ENCODE assay signal across 13 cellular contexts in genomic region chr11:70226967-70227366, GRCh38. TPM values are rescaled to one million over a fixed set of nuclear protein-coding genes. Genes with fewer than 3 reads are reported as not detected.
DNase-seq lines count a peak whose midpoint lies in the region; ATAC-seq and TF ChIP-seq lines count a peak whose summit lies in the region.
"Had no signal": no experiment of that assay in that cellular context is flagged by ENCODE, and none has a peak within 500 bp of the region (broad histone marks: within the 10 kb centered on the region; RNA-seq: fewer than 3 reads in every experiment).

No MANE protein-coding gene starts in this region.

- no peak for DNase-seq in AG09309 (ENCODE audit: low read depth)
- DNase-seq in H7: peak; percentile 72
- DNase-seq in SKM-1 (lab: John Stamatoyannopoulos, UW; ENCODE audit: unreplicated experiment): peak; percentile 17
- DNase-seq in glutamatergic neuron: peak; percentile 44
- DNase-seq in mucosa of gallbladder (ENCODE audit: low spot score): no peak
- DNase-seq in T1000 (lab: John Stamatoyannopoulos, UW): no peak
- no peak for DNase-seq in NCI-H187 treated with DMSO at 0.1 percent for 48 hours (lab: John Stamatoyannopoulos, UW)
- DNase-seq: activated gamma-delta T cell; stimulated activated CD4-positive, alpha-beta T cell treated with anti-CD3 and anti-CD28 coated beads, Interleukin-2, amount 100 ng/mL, for 48 hours; testis had no signal

- TF ChIP-seq CTCF in AG09309 (IDR thresholded peaks at IDR 0.05; ENCODE audit: control insufficient read depth, insufficient read depth, low read depth, low read length, missing control alignments) (peak; percentile 29), glutamatergic neuron (IDR thresholded peaks at IDR 0.05; ENCODE audit: partially characterized antibody, unreplicated experiment) (peak; percentile 29)

- H3K4me1 Mint-ChIP-seq in glutamatergic neuron (ENCODE audit: low read depth, unreplicated experiment): no peaks in the 10 kb centered on the region
- H3K4me1 Mint-ChIP-seq: IgD-negative memory B cell had no signal

- no peaks in the 10 kb centered on the region for H3K36me3 ChIP-seq in H7 (replicated peaks; ENCODE audit: control insufficient read depth, insufficient read depth, low read length)
- H3K36me3 ChIP-seq: neutrophil had no signal

- no peaks in the 10 kb centered on the region; the same call in 1 of the 2 replicates for H3K27me3 ChIP-seq in H7 (ENCODE audit: control insufficient read depth, insufficient read depth, low read length)
- H3K27me3 ChIP-seq: neutrophil, testis had no signal

- H3K27ac Mint-ChIP-seq in glutamatergic neuron (ENCODE audit: unreplicated experiment): no peak overlapping the region
- H3K27ac Mint-ChIP-seq: IgD-negative memory B cell had no signal

- ATAC-seq in HG03135 (IDR thresholded peaks at IDR 0.05; ENCODE audit: unreplicated experiment): no peak

- no peaks in the 10 kb centered on the region for H3K36me3 Mint-ChIP-seq in glutamatergic neuron (ENCODE audit: unreplicated experiment)
- H3K36me3 Mint-ChIP-seq: IgD-negative memory B cell had no signal

- no peaks in the 10 kb centered on the region for H3K27me3 Mint-ChIP-seq in glutamatergic neuron (ENCODE audit: unreplicated experiment)

- H3K4me3 ChIP-seq in AG09309 (ENCODE audit: control insufficient read depth, low read depth, low read length) (no peak overlapping the region), H7 (ENCODE audit: insufficient read depth, low read depth, low read length) (no peak overlapping the region)
- H3K4me3 ChIP-seq: testis had no signal

- no peak overlapping the region for H3K4me3 Mint-ChIP-seq in glutamatergic neuron (ENCODE audit: unreplicated experiment)
- H3K4me3 Mint-ChIP-seq: IgD-negative memory B cell had no signal

- peaks cover 3% of the 10 kb centered on the region for H3K9me3 Mint-ChIP-seq in glutamatergic neuron (ENCODE audit: unreplicated experiment)
- H3K9me3 Mint-ChIP-seq: IgD-negative memory B cell had no signal

RNA-seq across cellular contexts. Expression of gene FADD, which starts 23.9 kb away (rescaled TPM):
- 100 and 101 TPM in 2 replicates for total RNA-seq in H7 (2014; rRNA removed; shearing (Covaris generic))
- total RNA-seq in glutamatergic neuron (ENCODE audit: unreplicated experiment) (23.1 TPM), mucosa of gallbladder (32.7 TPM)

RNA-seq across cellular contexts. Expression of gene PPFIA1, which starts 43.5 kb away (rescaled TPM):
- 51.5 and 52.2 TPM in 2 replicates for total RNA-seq in H7 (2014; rRNA removed; shearing (Covaris generic))
- total RNA-seq in glutamatergic neuron (ENCODE audit: unreplicated experiment) (98.6 TPM), mucosa of gallbladder (48.1 TPM)

Comparison
In these comparisons a context has a peak if more than half of its experiments do, and no peak if none do; other contexts are left out.
1. DNase-seq: peak in H7 (single experiment), SKM-1 (single experiment) and glutamatergic neuron (single experiment); none in AG09309 (single experiment), mucosa of gallbladder (single experiment), T1000 (single experiment) and NCI-H187 treated with DMSO at 0.1 percent for 48 hours (single experiment).